25 cellular contexts compared by ENCODE assay signal in the genomic region with DNA sequence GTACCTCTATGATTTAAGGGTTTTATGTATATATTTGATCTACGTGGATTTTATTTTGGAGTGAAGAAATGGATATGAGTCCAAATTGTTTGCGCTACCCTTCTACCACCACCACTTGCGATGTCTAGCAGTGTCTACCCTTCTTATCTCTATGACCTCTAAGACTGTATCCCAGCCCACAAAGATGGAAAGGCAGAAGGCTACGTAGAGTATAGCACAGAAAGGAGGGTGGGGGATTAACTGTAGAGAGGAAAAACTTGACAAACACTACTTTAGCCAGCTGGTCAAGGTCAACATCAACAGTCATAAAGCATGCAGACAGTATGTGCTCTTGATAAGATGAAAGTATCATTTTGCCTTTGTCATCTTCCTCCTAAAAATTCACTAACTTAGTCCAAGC.
"Had no signal": no experiment of that assay in that cellular context is flagged by ENCODE, and none has a peak within 500 bp of the region (broad histone marks: within the 10 kb centered on the region; RNA-seq: fewer than 3 reads in every experiment).

No MANE protein-coding gene starts in this region.

- H3K27me3 Mint-ChIP-seq: activated naive CD4-positive, alpha-beta T cell treated with anti-CD3 and anti-CD28 coated beads, Interleukin-2, amount 10 ng/mL, durations not matched to agents 7 days and 5 days; dendritic cell treated with granulocyte-macrophage colony-stimulating factor and Interleukin-4, amounts not matched to agents 40 ng/mL and 50 ng/mL, for 4 days had no signal

- ATAC-seq: heart right ventricle, left lung, right cardiac atrium had no signal

- H3K27ac Mint-ChIP-seq: activated naive CD4-positive, alpha-beta T cell treated with anti-CD3 and anti-CD28 coated beads, Interleukin-2, amount 10 ng/mL, durations not matched to agents 7 days and 5 days; activated T-helper 1 cell treated with anti-CD3 and anti-CD28 coated beads, Interleukin-12 subunit alpha, Interleukin-12 subunit beta, Interleukin-2, Interleukin-4 antibody, amounts not matched to agents 30 ng/mL and 10 ng/mL and 1 ng/mL, durations not matched to agents 14 hours and 24 hours and 36 hours; dendritic cell treated with granulocyte-macrophage colony-stimulating factor and Interleukin-4, amounts not matched to agents 40 ng/mL and 50 ng/mL, for 4 days; endodermal cell; nephron had no signal

- H3K4me1 ChIP-seq: breast epithelium had no signal

- H3K9me3 Mint-ChIP-seq: activated naive CD4-positive, alpha-beta T cell treated with anti-CD3 and anti-CD28 coated beads, Interleukin-2, amount 10 ng/mL, durations not matched to agents 7 days and 5 days; activated T-helper 1 cell treated with anti-CD3 and anti-CD28 coated beads, Interleukin-12 subunit alpha, Interleukin-12 subunit beta, Interleukin-2, Interleukin-4 antibody, amounts not matched to agents 30 ng/mL and 10 ng/mL and 1 ng/mL, durations not matched to agents 14 hours and 24 hours and 36 hours; dendritic cell treated with granulocyte-macrophage colony-stimulating factor and Interleukin-4, amounts not matched to agents 40 ng/mL and 50 ng/mL, for 4 days; endodermal cell had no signal

- H3K36me3 ChIP-seq: breast epithelium, esophagus squamous epithelium, heart right ventricle, left lung, suprapubic skin, tibial artery had no signal

- H3K4me3 ChIP-seq: breast epithelium, esophagus squamous epithelium, heart right ventricle, left lung, suprapubic skin, tibial artery had no signal

- H3K9me3 ChIP-seq: breast epithelium, esophagus squamous epithelium, heart right ventricle, left lung, suprapubic skin, tibial artery had no signal

- H3K27me3 ChIP-seq: breast epithelium, esophagus squamous epithelium, heart right ventricle, left lung, suprapubic skin, tibial artery had no signal

- H3K27ac ChIP-seq: breast epithelium, esophagus squamous epithelium, heart right ventricle, left lung, suprapubic skin, tibial artery had no signal

- DNase-seq: activated CD4-positive, alpha-beta T cell treated with anti-CD3 and anti-CD28 coated beads for 4 hours; activated CD4-positive, alpha-beta T cell treated with anti-CD3 and anti-CD28 coated beads, Interleukin-2, amount 50 U/mL, for 48 hours; activated CD4-positive, CD25-positive, alpha-beta regulatory T cell; activated CD8-positive, alpha-beta memory T cell treated with anti-CD3 and anti-CD28 coated beads for 24 hours; activated gamma-delta T cell; activated naive CD4-positive, alpha-beta T cell treated with anti-CD3 and anti-CD28 coated beads, Interleukin-2, amount 10 ng/mL, durations not matched to agents 7 days and 5 days; amygdala; central memory CD4-positive, alpha-beta T cell; endodermal cell; esophagus squamous epithelium; foreskin melanocyte; heart right ventricle; kidney glomerular epithelial cell; left lung; posterior cingulate gyrus; right cardiac atrium; stimulated activated CD4-positive, alpha-beta T cell treated with anti-CD3 and anti-CD28 coated beads, Interleukin-15, amount 100 ng/mL, for 24 hours; stimulated activated CD4-positive, alpha-beta T cell treated with anti-CD3 and anti-CD28 coated beads, Interleukin-2, amount 100 ng/mL, for 24 hours; stimulated activated naive CD4-positive, alpha-beta T cell; tibial artery had no signal

- H3K4me3 Mint-ChIP-seq: activated naive CD4-positive, alpha-beta T cell treated with anti-CD3 and anti-CD28 coated beads, Interleukin-2, amount 10 ng/mL, durations not matched to agents 7 days and 5 days; activated T-helper 1 cell treated with anti-CD3 and anti-CD28 coated beads, Interleukin-12 subunit alpha, Interleukin-12 subunit beta, Interleukin-2, Interleukin-4 antibody, amounts not matched to agents 30 ng/mL and 10 ng/mL and 1 ng/mL, durations not matched to agents 14 hours and 24 hours and 36 hours; dendritic cell treated with granulocyte-macrophage colony-stimulating factor and Interleukin-4, amounts not matched to agents 40 ng/mL and 50 ng/mL, for 4 days; endodermal cell; nephron had no signal
